17 cellular contexts compared by ENCODE assay signal in genomic region chr6:139744891-139745290, GRCh38.
"Had no signal": no experiment of that assay in that cellular context is flagged by ENCODE, and none has a peak within 500 bp of the region (broad histone marks: within the 10 kb centered on the region; RNA-seq: fewer than 3 reads in every experiment).

No MANE protein-coding gene starts in this region.

- H3K4me1 Mint-ChIP-seq: central memory CD8-positive, alpha-beta T cell; stimulated activated memory B cell treated with anti-CD40 and anti-IgM and Interleukin-4, amounts not matched to agents 10 μg/mL and 1 μg/mL and 100 μg/mL, for 72 hours had no signal

- ATAC-seq: activated CD8-positive, alpha-beta T cell treated with anti-CD3 and anti-CD28 coated beads for 36 hours; activated naive CD4-positive, alpha-beta T cell treated with anti-CD3 and anti-CD28 coated beads, Interleukin-2, amount 50 U/mL, for 72 hours; activated T-cell treated with anti-CD3 and anti-CD28 coated beads, Interleukin-2, amount 50 U/mL, for 4 hours; body of pancreas; foreskin keratinocyte; pancreas; stimulated activated memory B cell treated with anti-CD40 and anti-IgM and Interleukin-4, amounts not matched to agents 10 μg/mL and 1 μg/mL and 100 μg/mL, for 72 hours; T-helper 17 cell had no signal

- H3K9me3 Mint-ChIP-seq: activated CD8-positive, alpha-beta T cell treated with anti-CD3 and anti-CD28 coated beads for 36 hours; activated naive CD4-positive, alpha-beta T cell treated with anti-CD3 and anti-CD28 coated beads, Interleukin-2, amount 50 U/mL, for 72 hours; activated T-cell treated with anti-CD3 and anti-CD28 coated beads, Interleukin-2, amount 50 U/mL, for 4 hours; central memory CD8-positive, alpha-beta T cell; stimulated activated memory B cell treated with anti-CD40 and anti-IgM and Interleukin-4, amounts not matched to agents 10 μg/mL and 1 μg/mL and 100 μg/mL, for 72 hours had no signal

- H3K4me3 ChIP-seq: body of pancreas, coronary artery, esophagus squamous epithelium, pancreas, tibial nerve had no signal

- H3K27ac ChIP-seq: body of pancreas, coronary artery, foreskin keratinocyte, pancreas, tibial nerve, WERI-Rb-1 had no signal

- H3K27me3 ChIP-seq: body of pancreas, esophagus squamous epithelium, foreskin keratinocyte, pancreas, tibial nerve had no signal

- H3K27ac Mint-ChIP-seq: activated CD8-positive, alpha-beta T cell treated with anti-CD3 and anti-CD28 coated beads for 36 hours; activated naive CD4-positive, alpha-beta T cell treated with anti-CD3 and anti-CD28 coated beads, Interleukin-2, amount 50 U/mL, for 72 hours; stimulated activated memory B cell treated with anti-CD40 and anti-IgM and Interleukin-4, amounts not matched to agents 10 μg/mL and 1 μg/mL and 100 μg/mL, for 72 hours; T-helper 17 cell had no signal

- H3K9me3 ChIP-seq: body of pancreas, esophagus squamous epithelium, pancreas, tibial nerve had no signal

- DNase-seq: activated CD4-positive, alpha-beta T cell treated with anti-CD3 and anti-CD28 coated beads for 4 hours; activated CD8-positive, alpha-beta T cell treated with anti-CD3 and anti-CD28 coated beads for 36 hours; activated effector memory CD4-positive, alpha-beta T cell treated with anti-CD3 and anti-CD28 coated beads, Interleukin-2, amount 50 U/mL, for 16 hours; activated T-cell treated with anti-CD3 and anti-CD28 coated beads, Interleukin-2, amount 50 U/mL, for 4 hours; body of pancreas; esophagus squamous epithelium; foreskin keratinocyte; pancreas; stimulated activated CD4-positive, alpha-beta T cell treated with anti-CD3 and anti-CD28 coated beads, Interleukin-2, amount 100 ng/mL, for 48 hours; T-helper 17 cell; WERI-Rb-1 had no signal

- H3K27me3 Mint-ChIP-seq: central memory CD8-positive, alpha-beta T cell had no signal

- H3K4me3 Mint-ChIP-seq: activated CD8-positive, alpha-beta T cell treated with anti-CD3 and anti-CD28 coated beads for 36 hours; activated T-cell treated with anti-CD3 and anti-CD28 coated beads, Interleukin-2, amount 50 U/mL, for 4 hours; central memory CD8-positive, alpha-beta T cell; neural crest cell; stimulated activated memory B cell treated with anti-CD40 and anti-IgM and Interleukin-4, amounts not matched to agents 10 μg/mL and 1 μg/mL and 100 μg/mL, for 72 hours; T-helper 17 cell had no signal

- H3K36me3 ChIP-seq: esophagus squamous epithelium, pancreas, tibial nerve, WERI-Rb-1 had no signal

- H3K36me3 Mint-ChIP-seq: activated naive CD4-positive, alpha-beta T cell treated with anti-CD3 and anti-CD28 coated beads, Interleukin-2, amount 50 U/mL, for 72 hours; stimulated activated memory B cell treated with anti-CD40 and anti-IgM and Interleukin-4, amounts not matched to agents 10 μg/mL and 1 μg/mL and 100 μg/mL, for 72 hours had no signal
